Comparison of ENCODE assay signal across 12 cellular contexts in the genomic region with DNA sequence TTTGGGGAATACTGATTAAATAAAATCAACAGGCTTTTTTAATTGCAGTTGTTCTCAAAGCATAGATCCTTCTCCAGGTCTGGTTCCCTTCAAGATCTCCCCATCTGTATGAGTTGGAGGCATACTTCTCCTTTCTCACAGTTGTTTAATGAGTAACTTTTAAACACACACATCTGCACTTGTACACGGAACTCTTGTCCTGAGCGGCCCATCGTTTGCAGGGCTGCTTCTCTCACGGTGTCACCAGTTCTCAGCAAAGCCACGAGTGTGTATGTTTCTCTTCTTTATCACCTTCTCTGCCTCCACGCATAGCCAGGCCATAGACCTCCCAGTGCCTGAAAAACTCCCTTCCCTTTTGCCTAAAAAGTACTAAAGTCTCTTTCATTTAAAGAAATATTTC.
DNase-seq lines count a peak whose midpoint lies in the region; ATAC-seq and TF ChIP-seq lines count a peak whose summit lies in the region.
"Had no signal": no experiment of that assay in that cellular context is flagged by ENCODE, and none has a peak within 500 bp of the region (broad histone marks: within the 10 kb centered on the region; RNA-seq: fewer than 3 reads in every experiment).

No MANE protein-coding gene starts in this region.

- peaks cover 46% of the 10 kb centered on the region for H3K4me1 Mint-ChIP-seq in nephron
- H3K4me1 Mint-ChIP-seq: CD14-positive monocyte had no signal

- ATAC-seq in GM18870 (IDR thresholded peaks at IDR 0.05; ENCODE audit: unreplicated experiment), result peak; percentile 93
- ATAC-seq in HG02623 (IDR thresholded peaks at IDR 0.05; ENCODE audit: unreplicated experiment), result peak; percentile 80
- peak; percentile 78 for ATAC-seq in HG03460 (IDR thresholded peaks at IDR 0.05; ENCODE audit: unreplicated experiment)
- ATAC-seq: activated naive CD4-positive, alpha-beta T cell treated with anti-CD3 and anti-CD28 coated beads, Interleukin-2, amount 50 U/mL, for 72 hours had no signal

- H3K9me3 Mint-ChIP-seq in nephron, result no peaks in the 10 kb centered on the region
- H3K9me3 Mint-ChIP-seq: activated naive CD4-positive, alpha-beta T cell treated with anti-CD3 and anti-CD28 coated beads, Interleukin-2, amount 50 U/mL, for 72 hours; CD14-positive monocyte had no signal

- no peak for TF ChIP-seq CTCF in nephron (IDR thresholded peaks at IDR 0.05; ENCODE audit: unreplicated experiment in 3 of 3)

- H3K36me3 Mint-ChIP-seq in nephron (ENCODE audit: low read depth), result no peaks in the 10 kb centered on the region
- H3K36me3 Mint-ChIP-seq: activated naive CD4-positive, alpha-beta T cell treated with anti-CD3 and anti-CD28 coated beads, Interleukin-2, amount 50 U/mL, for 72 hours; CD14-positive monocyte had no signal

- H3K4me3 Mint-ChIP-seq in nephron, result no peak overlapping the region
- H3K4me3 Mint-ChIP-seq: CD14-positive monocyte had no signal

- DNase-seq in NCI-H526 (lab: John Stamatoyannopoulos, UW) (no peak), SW 1271 (lab: John Stamatoyannopoulos, UW) (no peak), GM19238 (ENCODE audit: insufficient read length, low spot score) (no peak), SHP77 treated with DMSO at 0.1 percent for 48 hours (lab: John Stamatoyannopoulos, UW) (no peak)
- DNase-seq: activated CD4-positive, alpha-beta T cell treated with anti-CD3 and anti-CD28 coated beads, Interleukin-2, amount 50 U/mL, for 4 hours; NCI-H82 had no signal

- peak overlapping the region in 2 of 3 experiments; percentile 21 to 25 for H3K27ac Mint-ChIP-seq in nephron
- H3K27ac Mint-ChIP-seq: activated naive CD4-positive, alpha-beta T cell treated with anti-CD3 and anti-CD28 coated beads, Interleukin-2, amount 50 U/mL, for 72 hours; CD14-positive monocyte had no signal

- peaks cover 12% of the 10 kb centered on the region for H3K27me3 Mint-ChIP-seq in nephron (ENCODE audit: low read depth)
